ENCODE assay signal across 8 cellular contexts in the genomic region with DNA sequence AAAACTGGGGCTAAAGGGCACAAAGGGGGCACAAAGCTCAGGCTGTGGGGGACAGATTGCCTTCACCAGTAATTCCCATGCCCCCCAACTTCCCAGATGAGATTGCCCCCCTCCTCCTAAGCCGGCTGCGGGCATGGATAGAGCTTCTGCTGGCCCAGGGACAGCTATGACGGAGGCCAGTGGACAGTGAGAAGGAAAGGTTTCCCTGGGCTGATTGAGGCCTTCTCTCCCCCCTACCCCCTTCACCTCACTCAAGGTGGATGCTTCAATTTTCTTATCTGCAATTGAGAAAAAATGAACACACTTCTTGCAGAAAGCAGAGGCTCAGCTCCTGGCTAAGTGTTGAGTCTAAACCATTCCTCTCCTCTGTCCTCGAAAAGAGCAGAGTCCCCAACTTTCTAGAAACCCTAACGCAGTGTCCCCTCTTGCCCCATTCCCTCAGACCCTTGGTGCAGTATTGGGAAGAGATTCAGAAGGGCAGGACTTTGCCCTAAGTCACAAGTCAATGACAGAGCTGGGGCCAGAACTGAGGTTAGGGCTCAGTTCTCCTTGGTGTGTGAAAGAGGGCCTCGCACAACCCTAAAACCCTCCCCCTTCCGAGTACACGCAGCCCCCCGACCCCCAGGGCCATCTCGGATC. TPM values are rescaled to one million over a fixed set of nuclear protein-coding genes. Genes with fewer than 3 reads are reported as not detected.
DNase-seq lines count a peak whose midpoint lies in the region; ATAC-seq and TF ChIP-seq lines count a peak whose summit lies in the region.

No MANE protein-coding gene starts in this region.

- WGBS in mesodermal cell (ENCODE audit: insufficient coverage in 2 of 2), 2 experiments = 0% methylated on average over 1 of the region's 10 CpGs; no CpG with 5 or more reads in 1 of the 2 experiments
- 4 to 6% methylated on average over 10 of the region's 10 CpGs for WGBS in aorta, 2 donors

- ATAC-seq in Right ventricle myocardium inferior (peak; percentile 6), aorta (ENCODE audit: low FRiP score) (no peak), GM21825 (IDR thresholded peaks at IDR 0.05; ENCODE audit: unreplicated experiment) (no peak)

- no peak for TF ChIP-seq CTCF in colonic mucosa (IDR thresholded peaks at IDR 0.05)

- H3K36me3 ChIP-seq in colonic mucosa (no peaks in the 10 kb centered on the region), mesodermal cell (ENCODE audit: control insufficient read depth, insufficient read depth, low read length) (no peaks in the 10 kb centered on the region), aorta (ENCODE audit: control insufficient read depth in 1 of 2, insufficient read depth in 2 of 2, low read length in 1 of 2) (no peaks in the 10 kb centered on the region)

- H3K9ac ChIP-seq in colonic mucosa (ENCODE audit: low read depth in 2 of 2, low read length in 2 of 2) = peak overlapping the region; percentile 87 to 100

- no peaks in the 10 kb centered on the region for H3K9me3 ChIP-seq in colonic mucosa
- H3K9me3 ChIP-seq in mesodermal cell (ENCODE audit: control insufficient read depth, low read length) = no peaks in the 10 kb centered on the region
- H3K9me3 ChIP-seq in aorta (ENCODE audit: control insufficient read depth, low read length) = no peaks in the 10 kb centered on the region

- H3K27me3 ChIP-seq in colonic mucosa (no peaks in the 10 kb centered on the region), aorta (ENCODE audit: control insufficient read depth in 1 of 2, insufficient read depth in 2 of 2, low read length in 1 of 2) (peaks cover 0 to 2% of the 10 kb centered on the region in 2 donors)

- peak overlapping the region; percentile 79 for H3K4me3 ChIP-seq in colonic mucosa
- peak overlapping the region; percentile 79 for H3K4me3 ChIP-seq in mesodermal cell (ENCODE audit: extremely low read depth, insufficient read depth, low read length, poor library complexity, severe bottlenecking)
- peak overlapping the region; percentile 54 to 76 for H3K4me3 ChIP-seq in aorta (ENCODE audit: low read length in 2 of 2)

- H3K4me1 ChIP-seq in colonic mucosa = peaks cover 11% of the 10 kb centered on the region
- peaks cover 40% of the 10 kb centered on the region for H3K4me1 ChIP-seq in mesodermal cell (ENCODE audit: control insufficient read depth, insufficient read depth, low read length, poor library complexity, severe bottlenecking)
- H3K4me1 ChIP-seq in aorta (ENCODE audit: control insufficient read depth in 1 of 2, insufficient read depth in 2 of 2, low read length in 2 of 2) = no peaks in the 10 kb centered on the region

- DNase-seq in Right ventricle myocardium inferior (ENCODE audit: missing footprints) (no peak), cardiac septum (ENCODE audit: low spot score) (no peak), colonic mucosa (no peak), aorta (no peak), HK-2 (ENCODE audit: unreplicated experiment) (no peak)
- DNase-seq in stimulated activated CD4-positive, alpha-beta T cell treated with anti-CD3 and anti-CD28 coated beads, Interleukin-2, amount 100 ng/mL, for 48 hours = no peak

- intact Hi-C loops in Right ventricle myocardium inferior (cut with DNase I) (no loop called here), cardiac septum (cut with DNase I) (no loop called here), colonic mucosa (cut with DNase I) (no loop called here), aorta (cut with DNase I) (no loop called here)

- H3K27ac ChIP-seq in colonic mucosa (peak overlapping the region; percentile 93), mesodermal cell (ENCODE audit: low read depth, low read length, severe bottlenecking) (peak overlapping the region; percentile 67), aorta (ENCODE audit: low read depth in 1 of 2, low read length in 2 of 2) (peak overlapping the region; percentile 46 to 94)

RNA-seq across cellular contexts. Expression of a gene that starts 0.8 kb away (rescaled TPM):
- total RNA-seq in Right ventricle myocardium inferior = 82.1 TPM
- 100 TPM for total RNA-seq in cardiac septum
- total RNA-seq in colonic mucosa = 100 to 1,000 TPM in 1 of 2 donors, 10 to 100 TPM in 1; 70.9 to 146 TPM
- 119 TPM for polyA plus RNA-seq in mesodermal cell (2013, experiment 1 of 2)
- polyA plus RNA-seq in mesodermal cell (2013, experiment 2 of 2) = 125 TPM
- 100 to 1,000 TPM in 1 of 2 donors, 10 to 100 TPM in 1; 51.2 to 114 TPM for total RNA-seq in aorta
- polyA plus RNA-seq in aorta = 10 to 100 TPM; 19.2 to 50.6 TPM

RNA-seq across cellular contexts. Expression of a gene that starts 15.5 kb away (rescaled TPM):
- total RNA-seq in Right ventricle myocardium inferior (21.9 TPM), cardiac septum (17.4 TPM), colonic mucosa (10 to 100 TPM; 24.4 to 27.7 TPM), aorta (10 to 100 TPM; 20.3 to 25.0 TPM)
- polyA plus RNA-seq in mesodermal cell (2013, experiment 1 of 2) = 14.7 TPM
- polyA plus RNA-seq in mesodermal cell (2013, experiment 2 of 2) = 12.0 TPM
- polyA plus RNA-seq in aorta = 10 to 100 TPM; 14.3 to 14.4 TPM

RNA-seq across cellular contexts. Expression of a gene that starts 30.7 kb away (rescaled TPM):
- total RNA-seq in Right ventricle myocardium inferior = 0.73 TPM
- total RNA-seq in cardiac septum = 2.2 TPM
- total RNA-seq in colonic mucosa = 1 to 10 TPM in 1 of 2 donors, under 1 TPM in 1; 0.40 to 1.0 TPM
- not detected for polyA plus RNA-seq in mesodermal cell (2013, experiment 1 of 2)
- polyA plus RNA-seq in mesodermal cell (2013, experiment 2 of 2) = not detected
- total RNA-seq in aorta = under 1 TPM; 0.66 to 0.91 TPM
- not detected for polyA plus RNA-seq in aorta

RNA-seq across cellular contexts. Expression of a gene that starts 39.3 kb away (rescaled TPM):
- total RNA-seq in Right ventricle myocardium inferior (not detected), cardiac septum (not detected), colonic mucosa (under 1 TPM in 1 of 2 donors, not detected in 1; 0.47 TPM), aorta (under 1 TPM; 0.42 to 0.69 TPM)
- 0.59 TPM for polyA plus RNA-seq in mesodermal cell (2013, experiment 1 of 2)
- polyA plus RNA-seq in mesodermal cell (2013, experiment 2 of 2) = 0.20 TPM
- under 1 TPM in 1 of 2 donors, not detected in 1; 0.18 TPM for polyA plus RNA-seq in aorta

RNA-seq across cellular contexts. Expression of a gene that starts 40.8 kb away (rescaled TPM):
- total RNA-seq in Right ventricle myocardium inferior (not detected), cardiac septum (not detected), colonic mucosa (under 1 TPM in 1 of 2 donors, not detected in 1; 0.74 TPM), aorta (not detected)
- polyA plus RNA-seq in mesodermal cell (2013, experiment 1 of 2) = not detected
- not detected for polyA plus RNA-seq in mesodermal cell (2013, experiment 2 of 2)
- polyA plus RNA-seq in aorta = under 1 TPM; 0.08 to 0.38 TPM
